Comparison of ENCODE assay signal across 1 cellular context in genomic region chr20:2895154-2895553, GRCh38.
TF ChIP-seq lines count a peak whose summit lies in the region.

No MANE protein-coding gene starts in this region.

TF ChIP-seq in HepG2, 621 proteins besides CTCF, POLR2A, EP300 and RAD21 (continued from another document):
- peak; percentile 39; the same call in 1 of the 2 replicates for TF ChIP-seq ZNF280D (CRISPR knock-in tag; IDR thresholded peaks at IDR 0.05)
